Comparison of ENCODE assay signal across 30 cellular contexts in the genomic region with DNA sequence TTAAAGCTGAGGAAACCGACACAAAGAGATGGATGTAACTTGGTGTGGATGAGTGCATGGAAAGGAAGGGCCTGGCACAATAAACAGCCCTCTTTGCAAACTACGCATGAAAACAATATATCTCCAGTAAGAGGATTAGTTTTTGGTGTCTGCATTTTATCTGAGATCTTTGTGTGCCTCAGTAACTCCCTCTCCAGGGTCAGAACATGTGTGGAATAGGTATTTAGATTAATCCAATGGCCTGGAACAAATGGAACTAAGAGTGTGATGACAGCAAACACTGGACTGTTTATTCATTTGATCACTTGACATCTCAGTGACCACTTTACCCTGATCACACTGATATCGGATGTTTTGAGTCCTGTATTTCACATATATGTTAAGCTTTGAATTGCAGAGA. TPM values are rescaled to one million over a fixed set of nuclear protein-coding genes. Genes with fewer than 3 reads are reported as not detected.
"Had no signal": no experiment of that assay in that cellular context is flagged by ENCODE, and none has a peak within 500 bp of the region (broad histone marks: within the 10 kb centered on the region; RNA-seq: fewer than 3 reads in every experiment).

No MANE protein-coding gene starts in this region.

- H3K4me2 ChIP-seq: neural progenitor cell had no signal

- H3K4me3 ChIP-seq: coronary artery, esophagus squamous epithelium, lung, neural progenitor cell, right atrium auricular region, sigmoid colon, stomach, thyroid gland had no signal

- H3K4me1 ChIP-seq: parathyroid adenoma had no signal

- H3K27me3 Mint-ChIP-seq: progenitor cell of endocrine pancreas, type B pancreatic cell had no signal

- H3K27me3 ChIP-seq: esophagus squamous epithelium, neural progenitor cell, right atrium auricular region, sigmoid colon, stomach, thyroid gland had no signal

- FAIRE-seq: endometrium, keratinocyte had no signal

- H3K27ac Mint-ChIP-seq: immature natural killer cell; mesothelial cell of epicardium; naive thymus-derived CD4-positive, alpha-beta T cell; neural progenitor cell; progenitor cell of endocrine pancreas; stimulated activated effector memory CD8-positive, alpha-beta T cell treated with anti-CD3 and anti-CD28 coated beads, Interleukin-12 subunit alpha, Interleukin-12 subunit beta, amount 100 ng/mL, for 72 hours; type B pancreatic cell had no signal

- H3K4me3 Mint-ChIP-seq: immature natural killer cell; mesothelial cell of epicardium; naive thymus-derived CD4-positive, alpha-beta T cell; nephron; neural progenitor cell; stimulated activated effector memory CD8-positive, alpha-beta T cell treated with anti-CD3 and anti-CD28 coated beads, Interleukin-12 subunit alpha, Interleukin-12 subunit beta, amount 100 ng/mL, for 72 hours; type B pancreatic cell had no signal

- H3K4me1 Mint-ChIP-seq: immature natural killer cell; naive thymus-derived CD4-positive, alpha-beta T cell; stimulated activated effector memory CD8-positive, alpha-beta T cell treated with anti-CD3 and anti-CD28 coated beads, Interleukin-12 subunit alpha, Interleukin-12 subunit beta, amount 100 ng/mL, for 72 hours had no signal

- H3K27ac ChIP-seq: coronary artery, esophagus squamous epithelium, neural progenitor cell, parathyroid adenoma, right atrium auricular region, sigmoid colon, thyroid gland had no signal

- H3K9ac ChIP-seq: neural progenitor cell, parathyroid adenoma had no signal

- H3K9me3 Mint-ChIP-seq: immature natural killer cell; mesothelial cell of epicardium; naive thymus-derived CD4-positive, alpha-beta T cell; nephron; neural progenitor cell; stimulated activated effector memory CD8-positive, alpha-beta T cell treated with anti-CD3 and anti-CD28 coated beads, Interleukin-12 subunit alpha, Interleukin-12 subunit beta, amount 100 ng/mL, for 72 hours; type B pancreatic cell had no signal

- H2AFZ ChIP-seq: neural progenitor cell, parathyroid adenoma had no signal

- H3K79me2 ChIP-seq: parathyroid adenoma had no signal

- ATAC-seq: left lobe of liver; naive thymus-derived CD4-positive, alpha-beta T cell; stimulated activated effector memory CD8-positive, alpha-beta T cell treated with anti-CD3 and anti-CD28 coated beads, Interleukin-12 subunit alpha, Interleukin-12 subunit beta, amount 100 ng/mL, for 72 hours had no signal

- DNase-seq: dermis blood vessel endothelial cell; effector memory CD4-positive, alpha-beta T cell; erythroblast; esophagus squamous epithelium; foreskin melanocyte; hypothalamus; immature natural killer cell; mesenchymal stem cell; naive thymus-derived CD4-positive, alpha-beta T cell; sigmoid colon; stimulated activated CD4-positive, alpha-beta T cell treated with anti-CD3 and anti-CD28 coated beads, Interleukin-2, amount 100 ng/mL, for 24 hours; stimulated activated CD4-positive, alpha-beta T cell treated with anti-CD3 and anti-CD28 coated beads, Interleukin-4, amount 100 ng/mL, for 24 hours; stimulated activated naive CD4-positive, alpha-beta T cell treated with Interleukin-2 at 50 U/mL for 16 hours; stomach; thyroid gland had no signal

- H3K9me3 ChIP-seq: esophagus squamous epithelium, right atrium auricular region, sigmoid colon, stomach, thyroid gland had no signal

RNA-seq across cellular contexts. Expression of gene AKNAD1, which starts 45.3 kb away (rescaled TPM):
- total RNA-seq: left lobe of liver; liver; mesothelial cell of epicardium; naive thymus-derived CD4-positive, alpha-beta T cell; osteoblast; progenitor cell of endocrine pancreas; right atrium auricular region had no signal
